8 cellular contexts compared by ENCODE assay signal in the genomic region with DNA sequence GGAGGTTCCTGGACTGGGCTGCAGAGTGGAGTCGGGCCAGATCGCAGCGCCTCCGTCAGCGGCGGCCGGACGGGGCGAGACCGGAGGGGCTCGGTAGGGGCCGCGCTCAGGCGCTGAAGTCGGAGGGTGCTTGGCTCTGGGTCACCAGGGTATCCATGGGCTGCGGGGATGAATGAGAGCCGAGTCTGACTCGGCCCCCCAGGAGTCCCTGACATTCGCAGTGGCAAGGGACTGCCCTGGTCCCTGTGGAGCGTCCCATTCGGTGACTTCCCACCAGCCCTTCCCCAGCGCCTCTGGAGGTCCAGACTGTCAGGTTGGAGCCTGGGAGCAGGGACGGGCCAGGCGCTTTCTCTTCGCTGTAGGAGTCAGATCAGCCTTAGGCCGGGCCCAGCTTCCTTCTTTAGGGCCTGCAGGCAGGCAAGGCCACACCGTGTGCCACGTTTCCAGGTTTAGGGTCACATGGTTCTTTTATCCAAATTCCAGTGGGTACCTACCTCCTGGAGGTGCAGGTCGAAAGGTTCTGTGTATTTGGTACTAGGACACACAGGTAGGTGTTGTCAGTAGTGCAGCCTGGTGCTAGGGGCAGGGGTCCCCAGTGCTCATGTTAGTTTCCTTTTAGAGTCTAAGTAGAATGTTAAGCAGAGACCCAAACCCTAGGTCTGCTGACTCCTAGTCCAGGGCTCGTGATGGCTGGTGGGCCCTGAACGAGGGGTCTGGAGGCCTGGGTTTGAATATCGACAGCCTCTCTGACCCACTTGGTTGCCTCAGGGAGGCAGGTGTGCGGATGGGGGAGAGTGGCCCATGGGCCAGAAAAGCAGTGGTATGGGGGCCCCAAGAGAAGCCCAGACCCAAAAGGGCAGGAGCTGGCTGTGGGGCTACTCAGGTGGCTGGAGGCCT.
A peak's percentile ranks its signal among the peaks of the same experiment; 100 is the strongest.
DNase-seq lines count a peak whose midpoint lies in the region; ATAC-seq lines count a peak whose summit lies in the region.

No MANE protein-coding gene starts in this region.

- H3K27ac Mint-ChIP-seq in activated naive CD8-positive, alpha-beta T cell, result no peak overlapping the region
- H3K27ac Mint-ChIP-seq in stimulated activated memory B cell treated with anti-CD40 and anti-IgM and Interleukin-4, amounts not matched to agents 10 μg/mL and 1 μg/mL and 100 μg/mL, for 72 hours, result peak overlapping the region; percentile 32

- no peak overlapping the region for H3K27ac ChIP-seq in iPS-18a (ENCODE audit: low read length)

- H3K9ac ChIP-seq in ES-I3 (ENCODE audit: low read depth, low read length) (peak overlapping the region; percentile 87), iPS-18a (ENCODE audit: low read length) (peak overlapping the region; percentile 90)

- peak overlapping the region; percentile 84 for H3K4me3 ChIP-seq in iPS-18a (ENCODE audit: low read length)

- H3K27me3 Mint-ChIP-seq in activated naive CD8-positive, alpha-beta T cell, result no peaks in the 10 kb centered on the region
- no peaks in the 10 kb centered on the region for H3K27me3 Mint-ChIP-seq in stimulated activated memory B cell treated with anti-CD40 and anti-IgM and Interleukin-4, amounts not matched to agents 10 μg/mL and 1 μg/mL and 100 μg/mL, for 72 hours

- peak; percentile 16 for ATAC-seq in HG03135 (IDR thresholded peaks at IDR 0.05; ENCODE audit: unreplicated experiment)
- ATAC-seq in stimulated activated memory B cell treated with anti-CD40 and anti-IgM and Interleukin-4, amounts not matched to agents 10 μg/mL and 1 μg/mL and 100 μg/mL, for 72 hours, result peak; percentile 21

- H3K4me1 ChIP-seq in ES-I3 (ENCODE audit: insufficient read depth, low read length), result peaks cover 32% of the 10 kb centered on the region; the same call in 1 of the 2 replicates
- H3K4me1 ChIP-seq in iPS-18a (ENCODE audit: control insufficient read depth, low read depth, low read length), result peaks cover 5% of the 10 kb centered on the region

- H3K36me3 ChIP-seq in ES-I3 (ENCODE audit: insufficient read depth, low read length) (peaks cover 4% of the 10 kb centered on the region), iPS-18a (ENCODE audit: control insufficient read depth, low read depth, low read length) (no peaks in the 10 kb centered on the region)

- peak overlapping the region; percentile 70 for H3K4me3 Mint-ChIP-seq in activated naive CD8-positive, alpha-beta T cell
- peak overlapping the region; percentile 91 for H3K4me3 Mint-ChIP-seq in stimulated activated memory B cell treated with anti-CD40 and anti-IgM and Interleukin-4, amounts not matched to agents 10 μg/mL and 1 μg/mL and 100 μg/mL, for 72 hours

- DNase-seq in OCI-M1 (lab: John Stamatoyannopoulos, UW) (no peak), NCI-H1436 (lab: John Stamatoyannopoulos, UW) (no peak)
- DNase-seq in activated CD8-positive, alpha-beta memory T cell treated with anti-CD3 and anti-CD28 coated beads for 24 hours, result no peak

- H3K9me3 ChIP-seq in ES-I3 (ENCODE audit: control insufficient read depth, insufficient read depth, low read length) (no peaks in the 10 kb centered on the region), iPS-18a (ENCODE audit: control insufficient read depth, low read depth, low read length) (no peaks in the 10 kb centered on the region)

- H3K4me1 Mint-ChIP-seq in activated naive CD8-positive, alpha-beta T cell (ENCODE audit: low read depth), result peaks cover 10% of the 10 kb centered on the region
- H3K4me1 Mint-ChIP-seq in stimulated activated memory B cell treated with anti-CD40 and anti-IgM and Interleukin-4, amounts not matched to agents 10 μg/mL and 1 μg/mL and 100 μg/mL, for 72 hours, result peaks cover 64% of the 10 kb centered on the region

- H3K36me3 Mint-ChIP-seq in activated naive CD8-positive, alpha-beta T cell, result no peaks in the 10 kb centered on the region
- H3K36me3 Mint-ChIP-seq in stimulated activated memory B cell treated with anti-CD40 and anti-IgM and Interleukin-4, amounts not matched to agents 10 μg/mL and 1 μg/mL and 100 μg/mL, for 72 hours, result no peaks in the 10 kb centered on the region

- H3K27me3 ChIP-seq in iPS-18a (ENCODE audit: control insufficient read depth, insufficient read depth, low read length), result peaks cover 7% of the 10 kb centered on the region

- no peaks in the 10 kb centered on the region for H3K9me3 Mint-ChIP-seq in activated naive CD8-positive, alpha-beta T cell (ENCODE audit: low read depth)
- H3K9me3 Mint-ChIP-seq in stimulated activated memory B cell treated with anti-CD40 and anti-IgM and Interleukin-4, amounts not matched to agents 10 μg/mL and 1 μg/mL and 100 μg/mL, for 72 hours, result no peaks in the 10 kb centered on the region
